Comparison of ENCODE assay signal across 9 cellular contexts in the genomic region with DNA sequence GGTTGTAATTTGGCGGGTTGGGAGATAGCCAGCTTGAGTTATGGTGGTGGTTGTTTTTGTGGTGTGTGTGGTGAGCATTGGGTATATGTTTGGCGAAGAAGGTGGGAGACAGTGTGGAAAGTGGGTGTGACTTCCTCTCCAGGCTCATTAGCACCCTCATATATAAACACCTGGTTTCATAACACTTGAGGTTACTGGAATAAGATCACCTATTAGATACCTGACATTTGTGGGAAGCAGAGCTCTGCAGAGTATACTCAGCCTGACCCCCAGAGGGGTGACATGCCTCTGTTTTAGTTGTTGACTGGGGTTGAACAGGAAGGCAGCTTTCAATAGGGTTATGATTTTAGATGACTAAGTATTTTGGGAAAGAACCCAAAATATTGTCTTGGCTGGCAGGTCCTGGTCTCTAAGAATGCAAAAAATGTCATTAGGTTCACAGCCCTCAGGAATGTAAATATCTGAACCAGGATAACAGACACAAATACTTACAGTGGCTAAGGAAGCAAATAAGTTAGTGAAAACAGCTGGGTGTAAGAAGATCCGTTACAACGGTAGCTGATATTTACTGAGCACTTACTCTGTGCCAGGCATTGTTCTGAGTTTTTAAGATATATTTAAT. TPM values are rescaled to one million over a fixed set of nuclear protein-coding genes. Genes with fewer than 3 reads are reported as not detected.
A peak's percentile ranks its signal among the peaks of the same experiment; 100 is the strongest.
DNase-seq lines count a peak whose midpoint lies in the region; ATAC-seq and TF ChIP-seq lines count a peak whose summit lies in the region.
"Had no signal": no experiment of that assay in that cellular context is flagged by ENCODE, and none has a peak within 500 bp of the region (broad histone marks: within the 10 kb centered on the region; RNA-seq: fewer than 3 reads in every experiment).

No MANE protein-coding gene starts in this region.

- CTCF ChIA-PET in activated CD4-positive, alpha-beta memory T cell treated with anti-CD3 and anti-CD28 coated beads for 36 hours (lab: Charles Lee) = no interaction called here
- CTCF ChIA-PET in GM10248 (lab: Yijun Ruan, JAX) = interaction anchor here (1.0 to 1.9 kb wide), 4 partner anchors 9 to 18 kb away, joined by 3 to 10 read pairs (median 5); no protein-coding TSS in a partner anchor
- CTCF ChIA-PET in HEK293T (lab: Yijun Ruan, JAX) = interaction anchor here (0.6 kb wide), 2 partner anchors 33 to 945 kb away, joined by 3 to 4 read pairs; no protein-coding TSS in a partner anchor

- DNase-seq in HCEC 1CT = peak; percentile 98
- DNase-seq in activated CD4-positive, alpha-beta memory T cell treated with anti-CD3 and anti-CD28 coated beads for 36 hours = peak; percentile 13
- peak; percentile 96 for DNase-seq in glomerular endothelial cell (ENCODE audit: extremely low read depth, low read depth, low spot score)
- no peak for DNase-seq in stimulated activated naive CD8-positive, alpha-beta T cell treated with anti-CD3 and anti-CD28 coated beads, Interleukin-15, Interleukin-2, amounts not matched to agents 100 U/mL and 50 U/mL, for 24 hours
- DNase-seq in GM10248 (ENCODE audit: extremely low spot score) = no peak
- DNase-seq in HEK293T (ENCODE audit: extremely low spot score) = no peak
- DNase-seq in Ammon's horn (ENCODE audit: low spot score) = no peak

- no peak overlapping the region for H3K27ac Mint-ChIP-seq in activated CD4-positive, alpha-beta memory T cell treated with anti-CD3 and anti-CD28 coated beads for 36 hours

- no peaks in the 10 kb centered on the region for H3K27me3 Mint-ChIP-seq in activated CD4-positive, alpha-beta memory T cell treated with anti-CD3 and anti-CD28 coated beads for 36 hours

- POLR2A ChIA-PET in activated CD4-positive, alpha-beta memory T cell treated with anti-CD3 and anti-CD28 coated beads for 36 hours (lab: Charles Lee) = no interaction called here
- POLR2A ChIA-PET in GM10248 (lab: Yijun Ruan, JAX) = no interaction called here
- POLR2A ChIA-PET in HEK293T (lab: Yijun Ruan, JAX) = no interaction called here

- TF ChIP-seq CTCF in GM10248 (IDR thresholded peaks at IDR 0.05; ENCODE audit: control extremely low read depth, extremely low read depth, low read depth, missing control alignments) = no peak

- H3K36me3 Mint-ChIP-seq in activated CD4-positive, alpha-beta memory T cell treated with anti-CD3 and anti-CD28 coated beads for 36 hours = no peaks in the 10 kb centered on the region

- intact Hi-C loops in activated CD4-positive, alpha-beta memory T cell treated with anti-CD3 and anti-CD28 coated beads for 36 hours (cut with micrococcal nuclease) = no loop called here

- no peak overlapping the region for H3K4me3 Mint-ChIP-seq in activated CD4-positive, alpha-beta memory T cell treated with anti-CD3 and anti-CD28 coated beads for 36 hours

- peak; percentile 59 for ATAC-seq in stimulated activated naive CD8-positive, alpha-beta T cell treated with anti-CD3 and anti-CD28 coated beads, Interleukin-15, Interleukin-2, amounts not matched to agents 100 U/mL and 50 U/mL, for 24 hours
- ATAC-seq in GM19023 (IDR thresholded peaks at IDR 0.05; ENCODE audit: unreplicated experiment) = no peak

- peaks cover 24% of the 10 kb centered on the region for H3K4me1 Mint-ChIP-seq in activated CD4-positive, alpha-beta memory T cell treated with anti-CD3 and anti-CD28 coated beads for 36 hours (ENCODE audit: low read depth)

- peaks cover 11% of the 10 kb centered on the region for H3K9me3 Mint-ChIP-seq in activated CD4-positive, alpha-beta memory T cell treated with anti-CD3 and anti-CD28 coated beads for 36 hours

TF ChIP-seq in HEK293T, 16 proteins besides CTCF, POLR2A, EP300 and RAD21:
- TF ChIP-seq L3MBTL2 (conservative IDR thresholded peaks at IDR 0.05) = no peak
- TF ChIP-seq HDGF (IDR thresholded peaks at IDR 0.05; ENCODE audit: borderline replicate concordance) = no peak
- TF ChIP-seq FOXM1 (IDR thresholded peaks at IDR 0.05; ENCODE audit: borderline replicate concordance) = no peak
- TF ChIP-seq, protein P1, sequence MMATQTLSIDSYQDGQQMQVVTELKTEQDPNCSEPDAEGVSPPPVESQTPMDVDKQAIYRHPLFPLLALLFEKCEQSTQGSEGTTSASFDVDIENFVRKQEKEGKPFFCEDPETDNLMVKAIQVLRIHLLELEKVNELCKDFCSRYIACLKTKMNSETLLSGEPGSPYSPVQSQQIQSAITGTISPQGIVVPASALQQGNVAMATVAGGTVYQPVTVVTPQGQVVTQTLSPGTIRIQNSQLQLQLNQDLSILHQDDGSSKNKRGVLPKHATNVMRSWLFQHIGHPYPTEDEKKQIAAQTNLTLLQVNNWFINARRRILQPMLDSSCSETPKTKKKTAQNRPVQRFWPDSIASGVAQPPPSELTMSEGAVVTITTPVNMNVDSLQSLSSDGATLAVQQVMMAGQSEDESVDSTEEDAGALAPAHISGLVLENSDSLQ (IDR thresholded peaks at IDR 0.05) = no peak
- TF ChIP-seq ARNT (IDR thresholded peaks at IDR 0.05) = no peak
- TF ChIP-seq BHLHE40 (IDR thresholded peaks at IDR 0.05; ENCODE audit: borderline replicate concordance) = no peak
- TF ChIP-seq ELF4 (IDR thresholded peaks at IDR 0.05) = no peak
- no peak for TF ChIP-seq CTBP1 (IDR thresholded peaks at IDR 0.05; ENCODE audit: borderline replicate concordance)
- TF ChIP-seq FOXA1 (IDR thresholded peaks at IDR 0.05) = no peak
- TF ChIP-seq SUZ12 (IDR thresholded peaks at IDR 0.05) = no peak
- TF ChIP-seq ZNF384 (IDR thresholded peaks at IDR 0.05) = no peak
- no peak for TF ChIP-seq SP1 (IDR thresholded peaks at IDR 0.05)
- no peak for TF ChIP-seq TARDBP (IDR thresholded peaks at IDR 0.05)

RNA-seq across cellular contexts. Expression of a gene that starts 18.3 kb away (rescaled TPM):
- total RNA-seq in activated CD4-positive, alpha-beta memory T cell treated with anti-CD3 and anti-CD28 coated beads for 36 hours = 1 to 10 TPM; 4.6 to 7.8 TPM
- 3.2 and 5.3 TPM in 2 replicates for total RNA-seq in glomerular endothelial cell

RNA-seq across cellular contexts. Expression of a gene that starts 51.8 kb away (rescaled TPM):
- total RNA-seq in activated CD4-positive, alpha-beta memory T cell treated with anti-CD3 and anti-CD28 coated beads for 36 hours = not detected
- 111 and 185 TPM in 2 replicates for total RNA-seq in glomerular endothelial cell
- total RNA-seq: HT-29 had no signal

Comparison
In these comparisons a context has a peak if more than half of its experiments do, and no peak if none do; other contexts are left out.
1. DNase-seq: peak in HCEC 1CT (single experiment), activated CD4-positive, alpha-beta memory T cell treated with anti-CD3 and anti-CD28 coated beads for 36 hours (single experiment) and glomerular endothelial cell (single experiment); none in stimulated activated naive CD8-positive, alpha-beta T cell treated with anti-CD3 and anti-CD28 coated beads, Interleukin-15, Interleukin-2, amounts not matched to agents 100 U/mL and 50 U/mL, for 24 hours (single experiment), GM10248 (single experiment), HEK293T (single experiment) and Ammon's horn (single experiment).
2. RNA of a gene that starts 51.8 kb away (total RNA-seq): 111 to 185 TPM in glomerular endothelial cell; not detected in activated CD4-positive, alpha-beta memory T cell treated with anti-CD3 and anti-CD28 coated beads for 36 hours; every median in the first group is over 100 times any median in the second.